8 cellular contexts compared by ENCODE assay signal in the genomic region with DNA sequence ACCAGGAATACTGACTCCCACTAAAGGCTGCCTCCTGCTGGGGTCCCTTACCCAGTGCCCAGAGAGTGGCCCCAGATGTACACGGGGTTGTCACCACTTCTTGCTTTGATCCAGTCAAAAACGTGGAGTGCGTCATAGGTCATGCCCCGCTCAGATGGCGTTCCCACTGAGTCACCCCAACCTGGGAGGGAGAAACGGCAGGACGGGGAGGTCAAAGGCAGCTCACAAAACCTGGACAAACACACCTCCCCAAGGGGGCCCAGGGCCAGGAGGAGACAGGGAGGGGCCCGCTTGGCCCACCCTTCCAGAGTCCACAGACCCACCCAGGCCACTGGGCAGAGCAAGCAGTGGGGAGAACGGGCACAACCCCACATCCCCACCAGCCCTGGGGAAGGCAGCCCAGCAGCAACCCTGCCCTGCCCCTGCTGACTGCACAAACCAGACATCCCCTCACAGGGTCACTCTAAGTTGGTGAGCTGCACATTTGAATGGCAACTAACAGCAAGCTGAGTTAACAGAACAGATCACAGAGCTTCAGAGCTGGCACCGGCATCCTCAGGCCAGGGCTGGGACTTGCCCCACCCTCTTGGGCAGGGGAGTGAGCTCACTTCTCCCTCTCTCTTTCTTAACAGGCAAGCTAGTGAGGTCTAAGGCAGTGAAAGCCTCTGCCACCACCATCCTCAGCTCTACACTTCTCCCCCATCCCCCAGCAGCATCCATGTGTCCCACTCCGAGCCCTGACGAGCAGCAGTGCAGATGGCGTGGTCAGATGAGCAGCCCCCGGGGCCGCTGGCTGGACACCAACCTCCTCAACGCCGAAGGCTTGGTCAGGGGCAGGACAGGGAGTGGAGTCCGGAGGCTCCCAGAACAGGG.
DNase-seq lines count a peak whose midpoint lies in the region; ATAC-seq, FAIRE-seq and TF ChIP-seq lines count a peak whose summit lies in the region.

No MANE protein-coding gene starts in this region.

- peak; percentile 38 for DNase-seq in activated CD4-positive, alpha-beta T cell treated with anti-CD3 and anti-CD28 coated beads for 36 hours
- no peak for DNase-seq in activated CD4-positive, alpha-beta T cell treated with anti-CD3 and anti-CD28 coated beads for 1 hour
- DNase-seq in SHP77 (lab: John Stamatoyannopoulos, UW) (peak; percentile 62 to 80), endothelial cell of umbilical vein (ENCODE audit: low read depth, low spot score) (peak; percentile 10), nephron progenitor cell (no peak), cerebellar nuclear complex (lab: John Stamatoyannopoulos, UW) (no peak), Kasumi-1 (lab: John Stamatoyannopoulos, UW) (no peak)
- no peak for DNase-seq in stimulated activated CD4-positive, alpha-beta T cell treated with anti-CD3 and anti-CD28 coated beads, Interleukin-12 subunit alpha, Interleukin-12 subunit beta, amount 100 ng/mL, for 4 hours

- CTCF ChIA-PET in activated CD4-positive, alpha-beta T cell treated with anti-CD3 and anti-CD28 coated beads for 36 hours (lab: Charles Lee): interaction anchor here (0.6 to 1.4 kb wide), 4 partner anchors 9 to 192 kb away, joined by 3 to 4 read pairs (median 4); no protein-coding TSS in a partner anchor
- CTCF ChIA-PET in endothelial cell of umbilical vein (lab: Charles Lee): interaction anchor here (0.6 to 3.2 kb wide), 6 partner anchors 10 to 89 kb away, joined by 3 to 26 read pairs (median 5); no protein-coding TSS in a partner anchor

- H3K4me3 ChIP-seq in endothelial cell of umbilical vein (replicated peaks in 1 of 3; ENCODE audit: insufficient read depth in 1 of 3, low read depth in 1 of 3, low read length in 3 of 3): no peak overlapping the region

- TF ChIP-seq CTCF in endothelial cell of umbilical vein (IDR thresholded peaks at IDR 0.05; ENCODE audit: extremely low read depth in 1 of 2, insufficient read depth in 1 of 2, low read depth in 1 of 2, low read length in 2 of 2): no peak
- TF ChIP-seq CTCF in nephron progenitor cell (IDR thresholded peaks at IDR 0.05): no peak

- H3K9ac ChIP-seq in endothelial cell of umbilical vein (replicated peaks; ENCODE audit: extremely low read depth, insufficient read depth, low read length): no peak overlapping the region

- no peaks in the 10 kb centered on the region for H3K36me3 ChIP-seq in endothelial cell of umbilical vein (ENCODE audit: control insufficient read depth in 2 of 2, extremely low read depth in 1 of 2, insufficient read depth in 2 of 2, low read length in 2 of 2)

- no peaks in the 10 kb centered on the region for H3K9me3 ChIP-seq in endothelial cell of umbilical vein (replicated peaks; ENCODE audit: control insufficient read depth, insufficient read depth, low read length)

- TF ChIP-seq POLR2A in endothelial cell of umbilical vein (IDR thresholded peaks at IDR 0.05; ENCODE audit: low read depth, low read length): no peak

- H3K36me3 Mint-ChIP-seq in activated CD4-positive, alpha-beta T cell treated with anti-CD3 and anti-CD28 coated beads for 36 hours (ENCODE audit: low read depth): peaks cover 5% of the 10 kb centered on the region
- peaks cover 45% of the 10 kb centered on the region for H3K36me3 Mint-ChIP-seq in nephron progenitor cell (ENCODE audit: low read depth)

- intact Hi-C loops in activated CD4-positive, alpha-beta T cell treated with anti-CD3 and anti-CD28 coated beads for 36 hours (cut with DNase I, micrococcal nuclease): loop anchor here (1.0 to 10.0 kb wide), 9 partner anchors 61 to 362 kb away; a partner anchor contains a TSS
- intact Hi-C loops in endothelial cell of umbilical vein (cut with micrococcal nuclease): loop anchor here (1.0 to 2.0 kb wide), 2 partner anchors 81 to 90 kb away; a partner anchor contains a TSS

- H3K4me1 Mint-ChIP-seq in activated CD4-positive, alpha-beta T cell treated with anti-CD3 and anti-CD28 coated beads for 36 hours: peaks cover 35% of the 10 kb centered on the region
- peaks cover 34% of the 10 kb centered on the region for H3K4me1 Mint-ChIP-seq in nephron progenitor cell

- BruUV-seq in endothelial cell of umbilical vein (replicated peaks; lab: Mats Ljungman, UMichigan): no TSS peak

- no peaks in the 10 kb centered on the region for H3K79me2 ChIP-seq in endothelial cell of umbilical vein (ENCODE audit: control insufficient read depth, insufficient read depth, low read length)

- no peaks in the 10 kb centered on the region for H3K27me3 Mint-ChIP-seq in activated CD4-positive, alpha-beta T cell treated with anti-CD3 and anti-CD28 coated beads for 36 hours
- peaks cover 3% of the 10 kb centered on the region for H3K27me3 Mint-ChIP-seq in nephron progenitor cell (ENCODE audit: low read depth, poor library complexity)

- H3K27ac Mint-ChIP-seq in activated CD4-positive, alpha-beta T cell treated with anti-CD3 and anti-CD28 coated beads for 36 hours: peak overlapping the region; percentile 75
- peak overlapping the region; percentile 37 for H3K27ac Mint-ChIP-seq in nephron progenitor cell

- peaks cover 16% of the 10 kb centered on the region for H3K4me1 ChIP-seq in endothelial cell of umbilical vein (ENCODE audit: control insufficient read depth, extremely low read depth, insufficient read depth, low read length)

- POLR2A ChIA-PET in activated CD4-positive, alpha-beta T cell treated with anti-CD3 and anti-CD28 coated beads for 36 hours (lab: Charles Lee): no interaction called here
- POLR2A ChIA-PET in endothelial cell of umbilical vein (lab: Charles Lee): interaction anchor here (0.5 kb wide), 1 partner anchor 76 kb away, joined by 4 read pairs; no protein-coding TSS in a partner anchor

- dilution Hi-C loops in endothelial cell of umbilical vein (cut with MboI; ENCODE audit: extremely low pct_ligation_motif_present, low sequenced_read_pairs): no loop called here

- H3K27me3 ChIP-seq in endothelial cell of umbilical vein (ENCODE audit: control insufficient read depth in 2 of 2, insufficient read depth in 2 of 2, low read length in 2 of 2): no peaks in the 10 kb centered on the region

- no peak overlapping the region for H3K4me2 ChIP-seq in endothelial cell of umbilical vein (ENCODE audit: insufficient read depth, low read length)

- H3K9me1 ChIP-seq in endothelial cell of umbilical vein (replicated peaks; ENCODE audit: control insufficient read depth, extremely low read depth, insufficient read depth, low read length): no peaks in the 10 kb centered on the region

- no peaks in the 10 kb centered on the region for H3K9me3 Mint-ChIP-seq in activated CD4-positive, alpha-beta T cell treated with anti-CD3 and anti-CD28 coated beads for 36 hours (ENCODE audit: low read depth)
- H3K9me3 Mint-ChIP-seq in nephron progenitor cell: peaks cover 5% of the 10 kb centered on the region

- FAIRE-seq in endothelial cell of umbilical vein (lab: Jason Lieb, UNC): no peak

- peak; percentile 11 for ATAC-seq in activated CD4-positive, alpha-beta T cell treated with anti-CD3 and anti-CD28 coated beads for 36 hours

- no peaks in the 10 kb centered on the region for H4K20me1 ChIP-seq in endothelial cell of umbilical vein (replicated peaks; ENCODE audit: control insufficient read depth, extremely low read depth, insufficient read depth, low read length)

- H2AFZ ChIP-seq in endothelial cell of umbilical vein (ENCODE audit: low read depth, low read length): no peak overlapping the region

- no peak overlapping the region for H3K4me3 Mint-ChIP-seq in activated CD4-positive, alpha-beta T cell treated with anti-CD3 and anti-CD28 coated beads for 36 hours
- no peak overlapping the region for H3K4me3 Mint-ChIP-seq in nephron progenitor cell

- H3K27ac ChIP-seq in endothelial cell of umbilical vein (ENCODE audit: insufficient read depth, low read depth, low read length): peak overlapping the region; percentile 21

TF ChIP-seq in endothelial cell of umbilical vein, 7 proteins besides CTCF, POLR2A, EP300 and RAD21:
- TF ChIP-seq, protein P1, sequence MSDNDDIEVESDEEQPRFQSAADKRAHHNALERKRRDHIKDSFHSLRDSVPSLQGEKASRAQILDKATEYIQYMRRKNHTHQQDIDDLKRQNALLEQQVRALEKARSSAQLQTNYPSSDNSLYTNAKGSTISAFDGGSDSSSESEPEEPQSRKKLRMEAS (IDR thresholded peaks at IDR 0.05; ENCODE audit: insufficient read depth, insufficient read length): no peak
- TF ChIP-seq JUN (IDR thresholded peaks at IDR 0.05; ENCODE audit: borderline replicate concordance, insufficient read depth, insufficient read length, low read depth) (no peak), FOS (IDR thresholded peaks at IDR 0.05; ENCODE audit: borderline replicate concordance, insufficient read depth, low read length) (no peak), MYC (IDR thresholded peaks at IDR 0.05; ENCODE audit: low read depth, low read length) (no peak), GATA2 (IDR thresholded peaks at IDR 0.05; ENCODE audit: insufficient read depth, insufficient read length, low read depth, low read length) (no peak), POLR2AphosphoS5 (IDR thresholded peaks at IDR 0.05; ENCODE audit: insufficient read depth, low read depth, low read length) (no peak), EZH2 (IDR thresholded peaks at IDR 0.05; ENCODE audit: borderline replicate concordance, low read depth, low read length, severe bottlenecking) (no peak)

Comparison
In these comparisons a context has a peak if more than half of its experiments do, and no peak if none do; other contexts are left out.
1. DNase-seq: peak in activated CD4-positive, alpha-beta T cell treated with anti-CD3 and anti-CD28 coated beads for 36 hours (single experiment), SHP77 (2 of 2) and endothelial cell of umbilical vein (single experiment); none in activated CD4-positive, alpha-beta T cell treated with anti-CD3 and anti-CD28 coated beads for 1 hour (single experiment), nephron progenitor cell (single experiment), stimulated activated CD4-positive, alpha-beta T cell treated with anti-CD3 and anti-CD28 coated beads, Interleukin-12 subunit alpha, Interleukin-12 subunit beta, amount 100 ng/mL, for 4 hours (single experiment), cerebellar nuclear complex (0 of 2) and Kasumi-1 (0 of 2).